In the genomic region with DNA sequence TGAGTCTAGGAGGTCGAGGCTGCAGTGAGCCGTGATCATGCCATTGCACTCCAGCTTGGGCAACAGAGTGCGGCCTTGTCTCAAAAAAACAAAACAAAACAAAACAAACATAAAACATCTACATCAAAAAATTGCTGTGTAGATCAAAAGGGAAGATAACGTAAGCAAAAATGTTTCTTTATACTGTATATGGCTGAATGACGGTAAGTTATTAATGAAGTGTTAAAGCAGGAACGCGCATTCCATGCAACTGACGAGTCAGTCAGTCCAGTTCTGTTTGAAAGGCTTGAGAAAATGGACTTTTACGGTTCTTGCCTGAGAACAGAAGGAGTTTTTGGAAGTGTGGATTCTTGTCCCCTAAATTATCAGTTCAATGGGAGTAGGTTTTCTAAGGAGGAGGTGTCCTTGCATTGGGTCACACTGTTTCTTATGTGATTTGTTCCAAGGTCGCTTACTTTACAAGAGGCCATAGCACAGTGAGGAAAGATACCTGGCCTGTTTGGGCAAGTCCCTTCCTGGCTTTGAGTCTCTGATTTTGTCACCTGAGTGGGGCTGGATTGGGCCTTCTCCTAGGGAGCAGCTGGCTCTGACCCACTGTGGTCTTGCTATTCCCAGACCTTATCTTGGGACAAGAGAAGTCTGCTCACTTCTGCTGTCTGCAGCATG, we compare ENCODE assay signal across 14 cellular contexts.
"Had no signal": no experiment of that assay in that cellular context is flagged by ENCODE, and none has a peak within 500 bp of the region (broad histone marks: within the 10 kb centered on the region; RNA-seq: fewer than 3 reads in every experiment).

No MANE protein-coding gene starts in this region.

- H3K9me3 ChIP-seq: gastrocnemius medialis, right atrium auricular region, tibial artery, vagina had no signal

- H3K27ac ChIP-seq: neural progenitor cell, tibial artery, vagina had no signal

- H3K36me3 ChIP-seq: gastrocnemius medialis, neural progenitor cell, right atrium auricular region, tibial artery, vagina had no signal

- H3K4me3 ChIP-seq: gastrocnemius medialis, neural progenitor cell, right atrium auricular region, tibial artery, vagina had no signal

- H3K27me3 ChIP-seq: gastrocnemius medialis, right atrium auricular region, tibial artery, vagina had no signal

- H3K4me2 ChIP-seq: neural progenitor cell had no signal

- H3K9ac ChIP-seq: neural progenitor cell had no signal

- DNase-seq: activated B cell treated with CpG ODN at 0.5 μM for 24 hours; activated CD4-positive, alpha-beta T cell treated with anti-CD3 and anti-CD28 coated beads, Interleukin-2, amount 10 ng/mL, durations not matched to agents 24 days and 14 days; activated naive CD4-positive, alpha-beta T cell treated with Interleukin-2 at 50 U/mL for 16 hours; activated naive CD8-positive, alpha-beta T cell treated with anti-CD3 and anti-CD28 coated beads, Interleukin-2, amount 50 U/mL, for 24 hours; dermis blood vessel endothelial cell; kidney; midbrain; stimulated activated CD4-positive, alpha-beta T cell treated with anti-CD3 and anti-CD28 coated beads, Interleukin-1b, Interleukin-23, amount 100 ng/mL, for 48 hours; T-helper 17 cell had no signal

- H3K4me1 ChIP-seq: gastrocnemius medialis, neural progenitor cell, right atrium auricular region, tibial artery had no signal

- H2AFZ ChIP-seq: neural progenitor cell had no signal
